Comparison of ENCODE assay signal across 8 cellular contexts in genomic region chr22:38870312-38870741, GRCh38. TPM values are rescaled to one million over a fixed set of nuclear protein-coding genes. Genes with fewer than 3 reads are reported as not detected.
DNase-seq lines count a peak whose midpoint lies in the region; ATAC-seq, FAIRE-seq and TF ChIP-seq lines count a peak whose summit lies in the region.

No MANE protein-coding gene starts in this region.

- intact Hi-C loops in kidney (cut with DNase I) = no loop called here

- peaks cover 0 to 3% of the 10 kb centered on the region in 2 donors for H3K36me3 ChIP-seq in kidney (ENCODE audit: control insufficient read depth in 1 of 2, insufficient read depth in 2 of 2, low read length in 2 of 2)

- no peaks in the 10 kb centered on the region for H3K9me3 ChIP-seq in kidney (ENCODE audit: control insufficient read depth in 1 of 2, low read length in 2 of 2)

- no peak for FAIRE-seq in kidney (lab: Jason Lieb, UNC)

- H3K4me1 ChIP-seq in kidney (ENCODE audit: control insufficient read depth in 1 of 2, insufficient read depth in 1 of 2, low read depth in 1 of 2, low read length in 2 of 2) = peaks cover 9 to 18% of the 10 kb centered on the region in 2 donors

- no peak overlapping the region for H3K9ac ChIP-seq in kidney (ENCODE audit: low read length in 2 of 2)

- DNase-seq in HCEC 1CT (peak; percentile 66), NCI-H510A (lab: John Stamatoyannopoulos, UW) (peak; percentile 35), cerebellum (ENCODE audit: low spot score) (peak; percentile 73), kidney (peak; percentile 92)
- peak; percentile 76 for DNase-seq in activated CD4-positive, alpha-beta T cell treated with anti-CD3 and anti-CD28 coated beads for 1 hour
- peak; percentile 79 to 91 (median 85) for DNase-seq in stimulated activated CD4-positive, alpha-beta T cell treated with anti-CD3 and anti-CD28 coated beads, Interleukin-12 subunit alpha, Interleukin-12 subunit beta, amount 100 ng/mL, for 48 hours (ENCODE audit: low read depth in 2 of 3, low spot score in 1 of 3)

- H3K4me3 ChIP-seq in kidney (ENCODE audit: low read length in 2 of 2) = peak overlapping the region in 1 of 2 donors; percentile 68

- no peak for ATAC-seq in GM18870 (IDR thresholded peaks at IDR 0.05; ENCODE audit: unreplicated experiment)

- H3K27ac ChIP-seq in C4-2B (peak overlapping the region; percentile 77), kidney (ENCODE audit: low read depth in 2 of 2, low read length in 2 of 2) (no peak overlapping the region)

- TF ChIP-seq CTCF in C4-2B (conservative IDR thresholded peaks at IDR 0.05) (peak; percentile 98), kidney (IDR thresholded peaks at IDR 0.05; ENCODE audit: borderline replicate concordance, extremely low read depth, insufficient read depth) (peak; percentile 94)

RNA-seq across cellular contexts. Expression of gene CBX6, which starts 1.7 kb away (rescaled TPM):
- 27.4 TPM for total RNA-seq in cerebellum
- total RNA-seq in kidney = 113 TPM
- 24.9 TPM for polyA plus RNA-seq in kidney (ENCODE audit: insufficient read depth, low read depth, low replicate concordance)

RNA-seq across cellular contexts. Expression of gene NPTXR, which starts 26.5 kb away (rescaled TPM):
- total RNA-seq in cerebellum (8.7 TPM), kidney (12.5 TPM)
- polyA plus RNA-seq in kidney (ENCODE audit: insufficient read depth, low read depth, low replicate concordance) = 1.1 TPM

Comparison
In these comparisons a context has a peak if more than half of its experiments do, and no peak if none do; other contexts are left out.
1. DNase-seq: peak in every context shown above with its lines; median percentile 92 in kidney; 85 in stimulated activated CD4-positive, alpha-beta T cell treated with anti-CD3 and anti-CD28 coated beads, Interleukin-12 subunit alpha, Interleukin-12 subunit beta, amount 100 ng/mL, for 48 hours; 76 in activated CD4-positive, alpha-beta T cell treated with anti-CD3 and anti-CD28 coated beads for 1 hour; 73 in cerebellum; 66 in HCEC 1CT; 35 in NCI-H510A.